In genomic region chr6:148980234-148980633, GRCh38 we compare ENCODE assay signal across 1 cellular context.
TF ChIP-seq lines count a peak whose summit lies in the region.

No MANE protein-coding gene starts in this region.

TF ChIP-seq in WTC11, 78 proteins besides CTCF, POLR2A, EP300 and RAD21 (continued from another document):
- TF ChIP-seq ZNF532 (CRISPR knock-in tag; IDR thresholded peaks at IDR 0.05; ENCODE audit: borderline replicate concordance) (no peak), ZNF425 (CRISPR knock-in tag; conservative IDR thresholded peaks at IDR 0.05) (no peak), JUN (CRISPR knock-in tag; IDR thresholded peaks at IDR 0.05) (no peak)
TF ChIP-seq in WTC11: peak in this region for 0.
